8 cellular contexts compared by ENCODE assay signal in the genomic region with DNA sequence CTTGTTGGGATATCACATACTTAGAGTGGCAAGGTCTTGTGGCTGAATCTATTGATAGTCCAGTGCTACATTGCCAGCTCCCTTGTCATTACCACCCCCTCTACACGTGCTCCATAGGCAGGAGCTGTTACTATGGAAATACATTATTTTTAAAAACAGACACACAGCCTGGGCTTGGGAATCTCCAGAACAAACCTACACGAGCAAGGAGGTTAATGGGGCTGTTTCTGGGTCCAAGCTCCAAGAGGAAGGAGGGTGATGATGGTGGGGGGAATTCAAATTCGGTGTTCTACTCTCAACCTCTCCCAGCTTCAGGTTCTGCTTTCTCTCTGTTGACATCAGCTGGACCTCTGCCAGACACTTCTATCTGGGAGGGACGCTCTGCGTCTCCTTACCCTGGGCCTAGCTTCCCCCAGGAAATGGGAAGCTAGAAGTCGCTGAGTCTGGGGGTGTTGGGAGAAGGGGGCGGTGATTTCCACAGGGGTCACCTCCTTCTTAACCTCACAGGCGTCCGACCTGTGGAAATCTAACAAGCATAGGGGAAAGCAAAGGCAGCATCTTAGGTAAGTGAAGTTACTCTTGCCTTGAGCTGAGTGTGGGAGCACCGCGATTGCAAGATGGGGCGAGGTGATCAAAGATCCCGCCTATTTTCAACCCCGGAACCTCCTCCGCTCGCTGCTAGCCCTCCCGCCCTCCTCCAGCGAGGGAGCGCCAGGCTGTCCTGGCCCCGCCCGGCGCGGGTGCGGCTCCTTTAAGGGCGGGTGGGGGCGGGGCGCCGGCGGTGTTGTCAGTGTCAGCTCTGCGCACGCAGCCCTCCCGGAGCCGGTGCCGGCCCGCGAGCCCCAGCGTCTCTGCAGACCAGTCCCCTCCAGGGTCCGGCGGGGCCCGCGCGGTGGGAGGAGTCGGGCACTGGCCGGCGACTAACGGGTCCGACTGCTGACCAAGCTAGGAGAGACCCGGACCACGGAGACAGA. TPM values are rescaled to one million over a fixed set of nuclear protein-coding genes. Genes with fewer than 3 reads are reported as not detected.
DNase-seq lines count a peak whose midpoint lies in the region; ATAC-seq and TF ChIP-seq lines count a peak whose summit lies in the region.

TSS of gene C2CD2L (plus strand) at position 781 of the 974 bp plus-strand sequence. CDS start 398 bp downstream, outside the sequence.

- intact Hi-C loops in cardiac septum (cut with DNase I) (no loop called here), transverse colon (cut with DNase I; ENCODE audit: low total_unique reads) (no loop called here)

- no peak for TF ChIP-seq EP300 in transverse colon (IDR thresholded peaks at IDR 0.05; ENCODE audit: low read depth)

- peak within 1 kb of the TSS; percentile 86 to 93 (median 90) for H3K27ac ChIP-seq in transverse colon

- peak; percentile 63 for TF ChIP-seq POLR2A in transverse colon (IDR thresholded peaks at IDR 0.05)

- TF ChIP-seq CTCF in GM10266 (IDR thresholded peaks at IDR 0.05; ENCODE audit: control insufficient read depth, insufficient read depth, low read depth, missing control alignments) (no peak), transverse colon (IDR thresholded peaks at IDR 0.05) (no peak)

- in situ Hi-C loops in transverse colon (cut with MboI; ENCODE audit: low pct_ligation_motif_present in 1 of 4, low pct_unique_long_range_greater_than_20kb in 1 of 4, low sequenced_read_pairs in 3 of 4) = no loop called here

- DNase-seq in GM10266 (ENCODE audit: extremely low spot score) (peak; percentile 97), NCI-H1417 treated with DMSO at 0.1 percent for 48 hours (lab: John Stamatoyannopoulos, UW) (peak; percentile 37), SW480 (ENCODE audit: low spot score) (peak; percentile 90), cardiac septum (ENCODE audit: low spot score) (peak; percentile 94), pons (ENCODE audit: low spot score) (peak; percentile 88), transverse colon (peak; percentile 94)
- peak; percentile 74 for DNase-seq in activated naive CD8-positive, alpha-beta T cell treated with anti-CD3 and anti-CD28 coated beads, Interleukin-2, amount 50 U/mL, for 16 hours (ENCODE audit: low read depth, low spot score)

- H3K36me3 ChIP-seq in transverse colon = peaks cover 0 to 10% (median 0%) of the 10 kb centered on the region in 4 donors

- H3K4me3 ChIP-seq in transverse colon = peak within 1 kb of the TSS; percentile 69 to 99 (median 98)

- H3K4me1 ChIP-seq in transverse colon = peaks cover 17 to 44% (median 27%) of the 10 kb centered on the region in 4 donors

- no peaks in the 10 kb centered on the region for H3K27me3 ChIP-seq in transverse colon

- H3K9me3 ChIP-seq in transverse colon = no peaks in the 10 kb centered on the region

- peak; percentile 77 for ATAC-seq in HG02678 (IDR thresholded peaks at IDR 0.05; ENCODE audit: unreplicated experiment)

- 3% methylated on average over 16 of the region's 49 CpGs; no CpG with 5 or more reads in 1 of the 2 donors for WGBS in transverse colon (ENCODE audit: low coverage in 1 of 2), 2 donors

RNA-seq across cellular contexts. Expression of gene C2CD2L, which starts in this region (rescaled TPM):
- 11.8 TPM for total RNA-seq in cardiac septum
- 10 to 100 TPM; 11.5 to 56.9 (median 32.7) TPM for total RNA-seq in transverse colon

Comparison
In these comparisons a context has a peak if more than half of its experiments do, and no peak if none do; other contexts are left out.
1. Peak in every context shown above with its lines: DNase-seq, ATAC-seq, H3K4me3 ChIP-seq and H3K27ac ChIP-seq.
2. DNase-seq: peak in every context shown above with its lines; median percentile 97 in GM10266; 94 in cardiac septum; 94 in transverse colon; 90 in SW480; 88 in pons; 74 in activated naive CD8-positive, alpha-beta T cell treated with anti-CD3 and anti-CD28 coated beads, Interleukin-2, amount 50 U/mL, for 16 hours; 37 in NCI-H1417 treated with DMSO at 0.1 percent for 48 hours.